8 cellular contexts compared by ENCODE assay signal in the genomic region with DNA sequence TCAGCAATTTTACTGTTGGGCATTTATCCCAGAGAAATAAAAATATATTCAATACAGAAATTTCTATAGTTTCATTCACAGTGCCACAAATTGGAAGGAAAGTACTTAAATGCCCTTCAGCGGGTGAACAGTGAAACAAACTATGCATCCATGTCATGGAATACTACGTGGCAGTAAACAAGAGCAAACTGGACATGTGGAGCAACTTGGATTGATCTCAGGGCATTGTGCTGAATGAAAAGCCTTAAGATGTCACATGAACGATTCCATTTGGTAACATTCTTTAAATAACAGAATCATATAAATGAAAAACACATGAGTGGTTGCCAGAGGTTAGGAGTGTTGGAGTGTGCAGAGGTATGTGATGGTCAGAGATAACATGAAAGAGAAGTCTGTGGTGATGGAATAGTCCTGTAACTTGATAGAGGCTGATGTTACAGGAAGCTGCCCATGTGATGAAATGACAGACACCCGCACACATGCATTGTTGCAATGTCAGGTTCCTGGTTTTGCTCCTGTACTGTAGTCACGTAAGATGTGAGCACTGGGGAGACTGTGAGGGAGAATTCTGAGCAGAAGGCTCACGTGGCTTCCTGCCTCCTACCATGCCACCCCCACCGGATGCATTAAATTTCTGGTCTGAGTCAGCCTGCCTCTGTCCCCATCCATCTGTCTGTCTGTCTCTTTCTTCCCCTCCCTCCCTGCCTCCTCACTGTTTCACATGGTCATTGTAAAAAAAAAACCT.
DNase-seq lines count a peak whose midpoint lies in the region; ATAC-seq and TF ChIP-seq lines count a peak whose summit lies in the region.
"Not testable (repeated sequence)": the region's sequence is repeated elsewhere in the genome, so short reads cannot be mapped to it uniquely, and the experiment has no call there.

No MANE protein-coding gene starts in this region.

- POLR2A ChIA-PET in RWPE1 (lab: Yijun Ruan, JAX; ENCODE audit: low non-redundant PET), result not testable (repeated sequence)

- not testable (repeated sequence) for H3K36me3 ChIP-seq in effector memory CD4-positive, alpha-beta T cell (ENCODE audit: control insufficient read depth, insufficient read depth, low read length); mesodermal cell (ENCODE audit: control insufficient read depth, insufficient read depth, low read length)

- H3K27me3 ChIP-seq in effector memory CD4-positive, alpha-beta T cell (replicated peaks; ENCODE audit: control insufficient read depth, insufficient read depth, low read length, poor library complexity, severe bottlenecking), result not testable (repeated sequence)

- WGBS in mesodermal cell (ENCODE audit: insufficient coverage in 2 of 2), 2 experiments, result 94 to 100% methylated on average over 2 to 3 of the region's 7 CpGs

- TF ChIP-seq CTCF in RWPE1 (conservative IDR thresholded peaks at IDR 0.05; ENCODE audit: low read depth), result not testable (repeated sequence)

- not testable (repeated sequence) for H3K9me3 ChIP-seq in effector memory CD4-positive, alpha-beta T cell (ENCODE audit: control insufficient read depth, low read length); mesodermal cell (ENCODE audit: control insufficient read depth, low read length)

- H3K4me1 ChIP-seq in effector memory CD4-positive, alpha-beta T cell (ENCODE audit: control insufficient read depth, insufficient read depth, low read length, poor library complexity, severe bottlenecking), result peaks cover 22% of the 10 kb centered on the region
- not testable (repeated sequence) for H3K4me1 ChIP-seq in mesodermal cell (ENCODE audit: control insufficient read depth, insufficient read depth, low read length, poor library complexity, severe bottlenecking)

- CTCF ChIA-PET in RWPE1 (lab: Yijun Ruan, JAX), result not testable (repeated sequence)

- H3K4me3 ChIP-seq in effector memory CD4-positive, alpha-beta T cell (ENCODE audit: insufficient read depth, low read depth, low read length, poor library complexity, severe bottlenecking); mesodermal cell (ENCODE audit: extremely low read depth, insufficient read depth, low read length, poor library complexity, severe bottlenecking): not testable (repeated sequence)

- DNase-seq in GM04503 (ENCODE audit: low read depth) (peak; percentile 61), activated T-cell treated with anti-CD3 and anti-CD28 coated beads for 24 hours (ENCODE audit: low read depth) (peak; percentile 35)
- not testable (repeated sequence) for DNase-seq in RWPE1 (ENCODE audit: low spot score)
- DNase-seq in effector memory CD4-positive, alpha-beta T cell, result peak; percentile 18 to 42 (median 29)
- peak; percentile 19 to 33 for DNase-seq in stimulated activated CD8-positive, alpha-beta memory T cell treated with anti-CD3 and anti-CD28 coated beads, Interleukin-7, amount 100 ng/mL, for 4 hours (ENCODE audit: low read depth in 2 of 2)

- H3K27ac ChIP-seq in RWPE1, result peak overlapping the region; percentile 60
- H3K27ac ChIP-seq in effector memory CD4-positive, alpha-beta T cell (ENCODE audit: insufficient read depth, low read length, poor library complexity, severe bottlenecking), result peak overlapping the region; percentile 32
- H3K27ac ChIP-seq in mesodermal cell (ENCODE audit: low read depth, low read length, severe bottlenecking), result peak overlapping the region; percentile 29

- ATAC-seq in GM21619 (IDR thresholded peaks at IDR 0.05; ENCODE audit: unreplicated experiment) (peak; percentile 92), HG03432 (IDR thresholded peaks at IDR 0.05; ENCODE audit: unreplicated experiment) (peak; percentile 94)
